ENCODE assay signal across 2 cellular contexts in genomic region chr13:87884874-87885273, GRCh38.
TF ChIP-seq lines count a peak whose summit lies in the region.

No MANE protein-coding gene starts in this region.

TF ChIP-seq in GM23338, 12 proteins besides CTCF, POLR2A, EP300 and RAD21 (continued from another document):
- TF ChIP-seq ETS1 (IDR thresholded peaks at IDR 0.05) = no peak
- TF ChIP-seq ZNF114 (CRISPR knock-in tag; IDR thresholded peaks at IDR 0.05) = no peak
- TF ChIP-seq REST (IDR thresholded peaks at IDR 0.05; ENCODE audit: unreplicated experiment) = no peak
- no peak for TF ChIP-seq EZH2 (IDR thresholded peaks at IDR 0.05; ENCODE audit: low read depth, unreplicated experiment)

TF ChIP-seq in neural cell, 6 proteins besides CTCF, POLR2A, EP300 and RAD21 (continued from another document):
- TF ChIP-seq POLR2AphosphoS5 (IDR thresholded peaks at IDR 0.05) (peak; percentile 80), REST (IDR thresholded peaks at IDR 0.05; ENCODE audit: borderline replicate concordance) (peak; percentile 92)
TF ChIP-seq in neural cell: peak in this region for 2.
